ENCODE assay signal across 8 cellular contexts in the genomic region with DNA sequence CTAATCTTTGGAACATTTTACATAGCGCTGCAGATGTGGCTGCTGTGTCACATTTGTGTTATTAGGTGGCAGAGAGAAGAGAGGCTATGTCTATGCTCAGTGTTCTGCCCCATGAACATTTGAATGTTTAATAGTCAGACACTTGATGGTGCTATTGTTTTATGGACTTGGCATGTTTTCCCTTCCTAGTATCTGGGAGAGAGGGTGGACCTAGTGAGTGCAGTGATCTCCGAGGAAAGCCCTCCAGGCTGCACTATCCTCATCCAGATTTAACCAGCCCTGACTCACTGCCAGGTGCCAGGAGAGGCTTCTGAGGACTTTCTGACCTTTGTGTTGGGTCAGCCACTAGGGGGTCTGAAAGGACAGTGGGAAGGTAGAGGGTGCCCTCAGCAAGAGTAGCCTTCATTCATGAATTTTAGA. TPM values are rescaled to one million over a fixed set of nuclear protein-coding genes. Genes with fewer than 3 reads are reported as not detected.
A peak's percentile ranks its signal among the peaks of the same experiment; 100 is the strongest.
DNase-seq lines count a peak whose midpoint lies in the region; ATAC-seq lines count a peak whose summit lies in the region.

No MANE protein-coding gene starts in this region.

- peaks cover 72% of the 10 kb centered on the region; the same call in 1 of the 2 replicates for H3K36me3 ChIP-seq in Karpas-422 (ENCODE audit: insufficient read depth, low read length)

- H3K4me3 ChIP-seq in Karpas-422 (ENCODE audit: low read length): no peak overlapping the region

- H3K27me3 Mint-ChIP-seq in activated naive CD8-positive, alpha-beta T cell: no peaks in the 10 kb centered on the region
- no peaks in the 10 kb centered on the region for H3K27me3 Mint-ChIP-seq in activated naive CD8-positive, alpha-beta T cell treated with anti-CD3 and anti-CD28 coated beads for 36 hours
- H3K27me3 Mint-ChIP-seq in effector memory CD8-positive, alpha-beta T cell: no peaks in the 10 kb centered on the region

- no peak overlapping the region for H3K9ac ChIP-seq in Karpas-422 (ENCODE audit: low read length)

- H3K4me1 Mint-ChIP-seq in activated naive CD8-positive, alpha-beta T cell (ENCODE audit: low read depth): peaks cover 26% of the 10 kb centered on the region
- peaks cover 21% of the 10 kb centered on the region for H3K4me1 Mint-ChIP-seq in activated naive CD8-positive, alpha-beta T cell treated with anti-CD3 and anti-CD28 coated beads for 36 hours
- peaks cover 7 to 17% of the 10 kb centered on the region in 2 donors for H3K4me1 Mint-ChIP-seq in effector memory CD8-positive, alpha-beta T cell (ENCODE audit: low read depth in 2 of 2)

- peak; percentile 26 for ATAC-seq in effector memory CD8-positive, alpha-beta T cell (replicated peaks)
- ATAC-seq in GM18873 (IDR thresholded peaks at IDR 0.05; ENCODE audit: low FRiP score, unreplicated experiment): no peak

- no peaks in the 10 kb centered on the region for H3K9me2 ChIP-seq in Karpas-422 (replicated peaks; ENCODE audit: insufficient read depth, low read length)

- peaks cover 39% of the 10 kb centered on the region for H3K79me2 ChIP-seq in Karpas-422 (ENCODE audit: low read length)

- DNase-seq in activated naive CD8-positive, alpha-beta T cell treated with anti-CD3 and anti-CD28 coated beads for 36 hours: no peak
- DNase-seq in Karpas-422: peak; percentile 49
- no peak for DNase-seq in effector memory CD8-positive, alpha-beta T cell
- DNase-seq in superior temporal gyrus (ENCODE audit: extremely low spot score): peak; percentile 82
- no peak for DNase-seq in NCI-H1694 (lab: John Stamatoyannopoulos, UW)
- DNase-seq in stimulated activated naive CD4-positive, alpha-beta T cell (lab: John Stamatoyannopoulos, UW): no peak

- no peak overlapping the region for H3K4me2 ChIP-seq in Karpas-422 (ENCODE audit: low read depth, low read length, poor library complexity, severe bottlenecking)

- peaks cover 8% of the 10 kb centered on the region; the same call in 1 of the 2 replicates for H3K4me1 ChIP-seq in Karpas-422 (ENCODE audit: low read length)

- no peaks in the 10 kb centered on the region for H3K9me3 ChIP-seq in Karpas-422 (ENCODE audit: low read length)

- no peaks in the 10 kb centered on the region for H3K27me3 ChIP-seq in Karpas-422 (ENCODE audit: low read length)

- H3K36me3 Mint-ChIP-seq in activated naive CD8-positive, alpha-beta T cell: peaks cover 12% of the 10 kb centered on the region
- peaks cover 26% of the 10 kb centered on the region for H3K36me3 Mint-ChIP-seq in activated naive CD8-positive, alpha-beta T cell treated with anti-CD3 and anti-CD28 coated beads for 36 hours
- peaks cover 97% of the 10 kb centered on the region for H3K36me3 Mint-ChIP-seq in effector memory CD8-positive, alpha-beta T cell (ENCODE audit: insufficient read depth)

- H4K20me1 ChIP-seq in Karpas-422 (ENCODE audit: insufficient read depth, low read depth, low read length): no peaks in the 10 kb centered on the region

- peak overlapping the region; percentile 50 for H3K27ac Mint-ChIP-seq in activated naive CD8-positive, alpha-beta T cell
- H3K27ac Mint-ChIP-seq in activated naive CD8-positive, alpha-beta T cell treated with anti-CD3 and anti-CD28 coated beads for 36 hours: no peak overlapping the region
- H3K27ac Mint-ChIP-seq in effector memory CD8-positive, alpha-beta T cell: peak overlapping the region; percentile 31 to 84

- no peak overlapping the region for H3K4me3 Mint-ChIP-seq in activated naive CD8-positive, alpha-beta T cell
- no peak overlapping the region for H3K4me3 Mint-ChIP-seq in activated naive CD8-positive, alpha-beta T cell treated with anti-CD3 and anti-CD28 coated beads for 36 hours
- no peak overlapping the region for H3K4me3 Mint-ChIP-seq in effector memory CD8-positive, alpha-beta T cell

- H3K27ac ChIP-seq in Karpas-422 (ENCODE audit: low read length): no peak overlapping the region

- H2AFZ ChIP-seq in Karpas-422 (ENCODE audit: low read length): no peak overlapping the region

- no peaks in the 10 kb centered on the region for H3K9me3 Mint-ChIP-seq in activated naive CD8-positive, alpha-beta T cell (ENCODE audit: low read depth)
- no peaks in the 10 kb centered on the region for H3K9me3 Mint-ChIP-seq in activated naive CD8-positive, alpha-beta T cell treated with anti-CD3 and anti-CD28 coated beads for 36 hours
- no peaks in the 10 kb centered on the region for H3K9me3 Mint-ChIP-seq in effector memory CD8-positive, alpha-beta T cell

RNA-seq across cellular contexts. Expression of gene ZFC3H1, which starts 24.3 kb away (rescaled TPM):
- 10 to 100 TPM; 29.8 to 31.6 TPM for total RNA-seq in activated naive CD8-positive, alpha-beta T cell treated with anti-CD3 and anti-CD28 coated beads for 36 hours
- 43.4 and 74.7 TPM in 2 replicates for total RNA-seq in Karpas-422 (2014; rRNA removed; shearing (Covaris generic); ENCODE audit: low replicate concordance)

RNA-seq across cellular contexts. Expression of gene THAP2, which starts 24.8 kb away (rescaled TPM):
- total RNA-seq in activated naive CD8-positive, alpha-beta T cell treated with anti-CD3 and anti-CD28 coated beads for 36 hours: 1 to 10 TPM; 7.5 to 7.6 TPM
- 3.2 and 7.2 TPM in 2 replicates for total RNA-seq in Karpas-422 (2014; rRNA removed; shearing (Covaris generic); ENCODE audit: low replicate concordance)

RNA-seq across cellular contexts. Expression of gene TMEM19, which starts 46.5 kb away (rescaled TPM):
- 10 to 100 TPM; 16.2 to 21.6 TPM for total RNA-seq in activated naive CD8-positive, alpha-beta T cell treated with anti-CD3 and anti-CD28 coated beads for 36 hours
- total RNA-seq in Karpas-422 (2014; rRNA removed; shearing (Covaris generic); ENCODE audit: low replicate concordance): 21.3 and 32.8 TPM in 2 replicates

Comparison
In these comparisons a context has a peak if more than half of its experiments do, and no peak if none do; other contexts are left out.
1. DNase-seq: peak in Karpas-422 (single experiment) and superior temporal gyrus (single experiment); none in activated naive CD8-positive, alpha-beta T cell treated with anti-CD3 and anti-CD28 coated beads for 36 hours (single experiment), effector memory CD8-positive, alpha-beta T cell (0 of 3), NCI-H1694 (single experiment) and stimulated activated naive CD4-positive, alpha-beta T cell (0 of 6).